ENCODE assay signal across 1 cellular context in genomic region chr3:147380996-147381376, GRCh38.
TF ChIP-seq lines count a peak whose summit lies in the region.

No MANE protein-coding gene starts in this region.

TF ChIP-seq in GM23338, 12 proteins besides CTCF, POLR2A, EP300 and RAD21 (continued from another document):
- TF ChIP-seq REST (IDR thresholded peaks at IDR 0.05; ENCODE audit: unreplicated experiment) (no peak), CREB1 (CRISPR knock-in tag; IDR thresholded peaks at IDR 0.05; ENCODE audit: low read depth) (no peak), JUNB (IDR thresholded peaks at IDR 0.05; ENCODE audit: unreplicated experiment) (no peak)
